In the genomic region with DNA sequence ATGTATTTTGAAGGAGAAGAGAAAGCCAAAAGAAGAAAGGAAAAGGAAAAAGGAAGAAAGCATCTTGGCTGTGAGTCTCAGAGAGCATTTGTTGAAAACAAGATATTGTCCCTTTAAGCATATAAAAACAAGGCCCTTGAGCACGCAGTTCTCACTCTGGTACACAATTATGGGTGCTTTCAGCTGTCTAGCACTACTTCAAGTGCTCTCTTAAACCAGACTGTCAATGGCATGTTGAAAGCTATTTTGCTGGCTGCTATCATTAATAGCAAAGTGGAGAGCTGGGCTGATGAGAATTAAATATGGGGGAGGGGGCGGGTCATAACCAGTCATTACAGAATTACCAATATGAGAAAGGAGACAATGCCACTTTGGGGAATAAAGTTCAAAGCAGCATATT, we compare ENCODE assay signal across 1 cellular context.
TF ChIP-seq lines count a peak whose summit lies in the region.

No MANE protein-coding gene starts in this region.

TF ChIP-seq in SK-N-SH, 30 proteins besides CTCF, POLR2A, EP300 and RAD21:
- TF ChIP-seq, protein P1, sequence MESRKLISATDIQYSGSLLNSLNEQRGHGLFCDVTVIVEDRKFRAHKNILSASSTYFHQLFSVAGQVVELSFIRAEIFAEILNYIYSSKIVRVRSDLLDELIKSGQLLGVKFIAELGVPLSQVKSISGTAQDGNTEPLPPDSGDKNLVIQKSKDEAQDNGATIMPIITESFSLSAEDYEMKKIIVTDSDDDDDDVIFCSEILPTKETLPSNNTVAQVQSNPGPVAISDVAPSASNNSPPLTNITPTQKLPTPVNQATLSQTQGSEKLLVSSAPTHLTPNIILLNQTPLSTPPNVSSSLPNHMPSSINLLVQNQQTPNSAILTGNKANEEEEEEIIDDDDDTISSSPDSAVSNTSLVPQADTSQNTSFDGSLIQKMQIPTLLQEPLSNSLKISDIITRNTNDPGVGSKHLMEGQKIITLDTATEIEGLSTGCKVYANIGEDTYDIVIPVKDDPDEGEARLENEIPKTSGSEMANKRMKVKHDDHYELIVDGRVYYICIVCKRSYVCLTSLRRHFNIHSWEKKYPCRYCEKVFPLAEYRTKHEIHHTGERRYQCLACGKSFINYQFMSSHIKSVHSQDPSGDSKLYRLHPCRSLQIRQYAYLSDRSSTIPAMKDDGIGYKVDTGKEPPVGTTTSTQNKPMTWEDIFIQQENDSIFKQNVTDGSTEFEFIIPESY (IDR thresholded peaks at IDR 0.05; ENCODE audit: borderline replicate concordance, low read depth) = no peak
- TF ChIP-seq MXI1 (IDR thresholded peaks at IDR 0.05; ENCODE audit: low read depth, low read length) (no peak), RXRA (IDR thresholded peaks at IDR 0.05; ENCODE audit: borderline replicate concordance, low read depth) (no peak), MEF2A (IDR thresholded peaks at IDR 0.05; ENCODE audit: borderline replicate concordance, low read depth) (no peak), CHD2 (IDR thresholded peaks at IDR 0.05; ENCODE audit: low read length, partially characterized antibody) (no peak), TEAD4 (IDR thresholded peaks at IDR 0.05; ENCODE audit: borderline replicate concordance, insufficient read depth) (no peak), RCOR1 (IDR thresholded peaks at IDR 0.05; ENCODE audit: low read length) (no peak), SIN3A (IDR thresholded peaks at IDR 0.05; ENCODE audit: borderline replicate concordance, low read depth, low read length) (no peak), JUND (IDR thresholded peaks at IDR 0.05) (no peak), RFX5 (IDR thresholded peaks at IDR 0.05; ENCODE audit: low read length) (no peak)
- TF ChIP-seq, protein P2, sequence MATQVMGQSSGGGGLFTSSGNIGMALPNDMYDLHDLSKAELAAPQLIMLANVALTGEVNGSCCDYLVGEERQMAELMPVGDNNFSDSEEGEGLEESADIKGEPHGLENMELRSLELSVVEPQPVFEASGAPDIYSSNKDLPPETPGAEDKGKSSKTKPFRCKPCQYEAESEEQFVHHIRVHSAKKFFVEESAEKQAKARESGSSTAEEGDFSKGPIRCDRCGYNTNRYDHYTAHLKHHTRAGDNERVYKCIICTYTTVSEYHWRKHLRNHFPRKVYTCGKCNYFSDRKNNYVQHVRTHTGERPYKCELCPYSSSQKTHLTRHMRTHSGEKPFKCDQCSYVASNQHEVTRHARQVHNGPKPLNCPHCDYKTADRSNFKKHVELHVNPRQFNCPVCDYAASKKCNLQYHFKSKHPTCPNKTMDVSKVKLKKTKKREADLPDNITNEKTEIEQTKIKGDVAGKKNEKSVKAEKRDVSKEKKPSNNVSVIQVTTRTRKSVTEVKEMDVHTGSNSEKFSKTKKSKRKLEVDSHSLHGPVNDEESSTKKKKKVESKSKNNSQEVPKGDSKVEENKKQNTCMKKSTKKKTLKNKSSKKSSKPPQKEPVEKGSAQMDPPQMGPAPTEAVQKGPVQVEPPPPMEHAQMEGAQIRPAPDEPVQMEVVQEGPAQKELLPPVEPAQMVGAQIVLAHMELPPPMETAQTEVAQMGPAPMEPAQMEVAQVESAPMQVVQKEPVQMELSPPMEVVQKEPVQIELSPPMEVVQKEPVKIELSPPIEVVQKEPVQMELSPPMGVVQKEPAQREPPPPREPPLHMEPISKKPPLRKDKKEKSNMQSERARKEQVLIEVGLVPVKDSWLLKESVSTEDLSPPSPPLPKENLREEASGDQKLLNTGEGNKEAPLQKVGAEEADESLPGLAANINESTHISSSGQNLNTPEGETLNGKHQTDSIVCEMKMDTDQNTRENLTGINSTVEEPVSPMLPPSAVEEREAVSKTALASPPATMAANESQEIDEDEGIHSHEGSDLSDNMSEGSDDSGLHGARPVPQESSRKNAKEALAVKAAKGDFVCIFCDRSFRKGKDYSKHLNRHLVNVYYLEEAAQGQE (IDR thresholded peaks at IDR 0.05; ENCODE audit: low read depth, low read length) = no peak
- TF ChIP-seq, protein P3, sequence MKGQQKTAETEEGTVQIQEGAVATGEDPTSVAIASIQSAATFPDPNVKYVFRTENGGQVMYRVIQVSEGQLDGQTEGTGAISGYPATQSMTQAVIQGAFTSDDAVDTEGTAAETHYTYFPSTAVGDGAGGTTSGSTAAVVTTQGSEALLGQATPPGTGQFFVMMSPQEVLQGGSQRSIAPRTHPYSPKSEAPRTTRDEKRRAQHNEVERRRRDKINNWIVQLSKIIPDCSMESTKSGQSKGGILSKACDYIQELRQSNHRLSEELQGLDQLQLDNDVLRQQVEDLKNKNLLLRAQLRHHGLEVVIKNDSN (IDR thresholded peaks at IDR 0.05; ENCODE audit: borderline replicate concordance, low read depth) = no peak
- TF ChIP-seq, protein P4, sequence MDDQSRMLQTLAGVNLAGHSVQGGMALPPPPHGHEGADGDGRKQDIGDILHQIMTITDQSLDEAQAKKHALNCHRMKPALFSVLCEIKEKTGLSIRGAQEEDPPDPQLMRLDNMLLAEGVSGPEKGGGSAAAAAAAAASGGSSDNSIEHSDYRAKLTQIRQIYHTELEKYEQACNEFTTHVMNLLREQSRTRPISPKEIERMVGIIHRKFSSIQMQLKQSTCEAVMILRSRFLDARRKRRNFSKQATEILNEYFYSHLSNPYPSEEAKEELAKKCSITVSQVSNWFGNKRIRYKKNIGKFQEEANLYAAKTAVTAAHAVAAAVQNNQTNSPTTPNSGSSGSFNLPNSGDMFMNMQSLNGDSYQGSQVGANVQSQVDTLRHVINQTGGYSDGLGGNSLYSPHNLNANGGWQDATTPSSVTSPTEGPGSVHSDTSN (IDR thresholded peaks at IDR 0.05) = no peak
TF ChIP-seq in SK-N-SH: peak in this region for 0.
